ENCODE assay signal across 10 cellular contexts in the genomic region with DNA sequence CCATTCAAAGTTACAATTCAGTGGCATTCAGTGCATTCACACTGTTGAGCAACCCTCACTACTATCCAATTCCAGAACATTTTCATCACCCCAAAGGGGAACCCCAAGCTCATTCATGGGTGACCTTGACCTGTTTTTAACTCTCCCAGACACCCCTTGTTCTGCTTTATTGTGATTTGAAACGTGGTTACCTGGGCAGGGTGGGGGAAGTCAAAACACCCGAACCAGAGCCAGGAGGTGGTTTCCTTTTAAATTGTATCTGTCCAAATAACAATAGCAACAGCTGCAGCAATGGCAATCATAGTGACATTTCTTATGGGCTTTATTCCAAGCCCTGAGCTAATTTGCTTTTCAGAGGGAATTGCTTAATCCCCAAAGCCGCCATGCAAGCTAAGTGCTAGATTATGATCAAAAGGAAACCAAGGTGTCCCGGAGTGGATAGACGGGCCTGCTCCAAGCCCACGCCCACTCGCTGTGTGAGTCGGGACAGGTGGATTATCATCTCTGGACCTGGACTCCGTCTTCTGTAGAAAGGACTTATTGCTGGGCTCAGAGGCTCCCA. TPM values are rescaled to one million over a fixed set of nuclear protein-coding genes. Genes with fewer than 3 reads are reported as not detected.
DNase-seq lines count a peak whose midpoint lies in the region; ATAC-seq, FAIRE-seq and TF ChIP-seq lines count a peak whose summit lies in the region.
"Had no signal": no experiment of that assay in that cellular context is flagged by ENCODE, and none has a peak within 500 bp of the region (broad histone marks: within the 10 kb centered on the region; RNA-seq: fewer than 3 reads in every experiment).

No MANE protein-coding gene starts in this region.

- H2AFZ ChIP-seq in OCI-LY7 (ENCODE audit: low read length), result no peak overlapping the region

- no peak for ATAC-seq in GM19467 (IDR thresholded peaks at IDR 0.05; ENCODE audit: unreplicated experiment)

- BruUV-seq in A673 (replicated peaks; lab: Mats Ljungman, UMichigan), result no TSS peak
- no TSS peak for BruUV-seq in OCI-LY7 (replicated peaks; lab: Mats Ljungman, UMichigan)

- peak overlapping the region; percentile 49 for H3K4me2 ChIP-seq in OCI-LY7 (ENCODE audit: low read length)

- no peak for FAIRE-seq in HTR-8/SVneo (lab: Jason Lieb, UNC)

- no peaks in the 10 kb centered on the region for H3K27me3 ChIP-seq in A673 (replicated peaks; ENCODE audit: insufficient read depth, low read depth, low read length, poor library complexity)
- H3K27me3 ChIP-seq: ovary had no signal

- DNase-seq in A673 (ENCODE audit: low spot score), result peak; percentile 62
- peak; percentile 58 for DNase-seq in GM10266 (ENCODE audit: extremely low spot score)
- DNase-seq in OCI-LY7 (ENCODE audit: low spot score), result peak; percentile 34
- peak; percentile 58 for DNase-seq in germinal center (ENCODE audit: low spot score)
- no peak for DNase-seq in HTR-8/SVneo (ENCODE audit: insufficient read length, low spot score)
- no peak for DNase-seq in middle frontal gyrus (ENCODE audit: extremely low spot score, low spot score)
- no peak for DNase-seq in effector CD4-positive, alpha-beta T cell
- DNase-seq: ovary had no signal

- H3K36me3 ChIP-seq in A673 (ENCODE audit: insufficient read depth, low read length, poor library complexity, severe bottlenecking) (no peaks in the 10 kb centered on the region), OCI-LY7 (ENCODE audit: insufficient read depth, low read length) (no peaks in the 10 kb centered on the region)
- H3K36me3 ChIP-seq: ovary had no signal

- H3K9me2 ChIP-seq in OCI-LY7 (ENCODE audit: insufficient read depth, low read length), result no peaks in the 10 kb centered on the region

- CTCF ChIA-PET in A673 (lab: Charles Lee) (interaction anchor here (0.6 to 0.9 kb wide), 2 partner anchors 13 to 75 kb away, joined by 3 to 5 read pairs; no protein-coding TSS in a partner anchor), OCI-LY7 (lab: Charles Lee; ENCODE audit: unreplicated experiment) (no interaction called here)

- POLR2A ChIA-PET in A673 (lab: Charles Lee; ENCODE audit: low non-redundant PET), result no interaction called here
- POLR2A ChIA-PET in OCI-LY7 (lab: Charles Lee), result interaction anchor here (0.6 to 1.6 kb wide), 2 partner anchors 42 to 219 kb away, joined by 3 to 4 read pairs; partner anchors contain the start of gene DACT3

- intact Hi-C loops in A673 (cut with micrococcal nuclease; ENCODE audit: unreplicated experiment) (no loop called here), OCI-LY7 (cut with micrococcal nuclease; ENCODE audit: unreplicated experiment) (no loop called here)

- H3K4me3 ChIP-seq in A673 (ENCODE audit: low read depth, low read length, poor library complexity, severe bottlenecking), result no peak overlapping the region
- no peak overlapping the region for H3K4me3 ChIP-seq in OCI-LY7 (ENCODE audit: low read depth, low read length, poor library complexity, severe bottlenecking)
- H3K4me3 ChIP-seq: ovary had no signal

- no peak for TF ChIP-seq CTCF in A673 (conservative IDR thresholded peaks at IDR 0.05; ENCODE audit: low read depth, low read length)
- TF ChIP-seq CTCF in GM10266 (IDR thresholded peaks at IDR 0.05; ENCODE audit: control insufficient read depth, insufficient read depth, low read depth, missing control alignments), result no peak
- no peak for TF ChIP-seq CTCF in OCI-LY7 (conservative IDR thresholded peaks at IDR 0.05; ENCODE audit: low read length)

- H3K79me2 ChIP-seq in OCI-LY7 (ENCODE audit: insufficient read depth, low read depth, low read length), result no peaks in the 10 kb centered on the region

- H3K27ac ChIP-seq in A673 (ENCODE audit: low read depth, low read length, poor library complexity, severe bottlenecking), result no peak overlapping the region
- peak overlapping the region; percentile 42 for H3K27ac ChIP-seq in OCI-LY7 (ENCODE audit: low read depth, low read length, poor library complexity, severe bottlenecking)
- H3K27ac ChIP-seq: ovary had no signal

- no peaks in the 10 kb centered on the region for H4K20me1 ChIP-seq in OCI-LY7 (ENCODE audit: insufficient read depth, low read length)

- no peaks in the 10 kb centered on the region for H3K9me3 ChIP-seq in A673 (ENCODE audit: low read depth, low read length, poor library complexity, severe bottlenecking)
- no peaks in the 10 kb centered on the region for H3K9me3 ChIP-seq in OCI-LY7 (ENCODE audit: low read length)
- H3K9me3 ChIP-seq: ovary had no signal

- peaks cover 15% of the 10 kb centered on the region for H3K4me1 ChIP-seq in A673 (ENCODE audit: insufficient read depth, low read length, poor library complexity, severe bottlenecking)
- H3K4me1 ChIP-seq in OCI-LY7 (ENCODE audit: insufficient read depth, low read length, poor library complexity, severe bottlenecking), result peaks cover 56% of the 10 kb centered on the region

RNA-seq across cellular contexts. Expression of gene PTGIR, which starts 6.1 kb away (rescaled TPM):
- total RNA-seq in A673 (2021), result 0.46 TPM in 1 of 2 replicates, not detected in the other
- 0.25 and 0.26 TPM in 2 replicates for total RNA-seq in OCI-LY7 (2014; rRNA removed; shearing (Covaris generic))
- total RNA-seq in OCI-LY7 (2022), result not detected in 2 replicates

RNA-seq across cellular contexts. Expression of gene GNG8, which starts 17.3 kb away (rescaled TPM):
- total RNA-seq in A673 (2021) (not detected in 2 replicates), OCI-LY7 (2022) (not detected in 2 replicates)
- not detected in 2 replicates for total RNA-seq in OCI-LY7 (2014; rRNA removed; shearing (Covaris generic))
- total RNA-seq: Daoy, ovary had no signal

RNA-seq across cellular contexts. Expression of gene CALM3, which starts 17.6 kb away (rescaled TPM):
- total RNA-seq in A673 (2021) (272 and 291 TPM in 2 replicates), OCI-LY7 (2022) (198 and 246 TPM in 2 replicates)
- total RNA-seq in OCI-LY7 (2014; rRNA removed; shearing (Covaris generic)), result 175 and 205 TPM in 2 replicates

RNA-seq across cellular contexts. Expression of gene DACT3, which starts 42.2 kb away (rescaled TPM):
- 0.32 and 1.1 TPM in 2 replicates for total RNA-seq in A673 (2021)
- total RNA-seq in OCI-LY7 (2014; rRNA removed; shearing (Covaris generic)), result 0.10 and 0.44 TPM in 2 replicates
- total RNA-seq in OCI-LY7 (2022), result not detected in 2 replicates

Comparison
In these comparisons a context has a peak if more than half of its experiments do, and no peak if none do; other contexts are left out.
1. DNase-seq: peak in A673 (single experiment), GM10266 (single experiment), OCI-LY7 (single experiment) and germinal center (single experiment); none in HTR-8/SVneo (single experiment), middle frontal gyrus (single experiment) and effector CD4-positive, alpha-beta T cell (single experiment).